In genomic region chr3:50609743-50610085, GRCh38 we compare ENCODE assay signal across 11 cellular contexts. TPM values are rescaled to one million over a fixed set of nuclear protein-coding genes. Genes with fewer than 3 reads are reported as not detected.
DNase-seq lines count a peak whose midpoint lies in the region; ATAC-seq and TF ChIP-seq lines count a peak whose summit lies in the region.
"Had no signal": no experiment of that assay in that cellular context is flagged by ENCODE, and none has a peak within 500 bp of the region (broad histone marks: within the 10 kb centered on the region; RNA-seq: fewer than 3 reads in every experiment).

No MANE protein-coding gene starts in this region.

- intact Hi-C loops in right lobe of liver (cut with DNase I) = loop anchor here in 1 of 2 donors (5.0 kb wide), 1 partner anchor 37 kb away; no protein-coding TSS in a partner anchor

- no peaks in the 10 kb centered on the region for H3K9me3 ChIP-seq in right lobe of liver

- TF ChIP-seq CTCF in right lobe of liver (IDR thresholded peaks at IDR 0.05) = no peak

- ATAC-seq in right lobe of liver = no peak

- POLR2A ChIA-PET in activated CD4-positive, alpha-beta memory T cell treated with anti-CD3 and anti-CD28 coated beads, Interleukin-2, amount 10 ng/mL, durations not matched to agents 7 days and 5 days (lab: Charles Lee) = interaction anchor here (0.9 to 34.1 kb wide), 16 partner anchors 6 to 1678 kb away, joined by 3 to 4963 read pairs (median 8); partner anchors contain the start of genes C3orf18, CISH, CYB561D2 and GLYCTK

- peak overlapping the region; percentile 99 for H3K27ac Mint-ChIP-seq in activated CD4-positive, alpha-beta memory T cell treated with anti-CD3 and anti-CD28 coated beads, Interleukin-2, amount 10 ng/mL, durations not matched to agents 7 days and 5 days

- TF ChIP-seq POLR2A in right lobe of liver (IDR thresholded peaks at IDR 0.05) (no peak), erythroblast (IDR thresholded peaks at IDR 0.05; ENCODE audit: low read length) (no peak)

- no CpG with 5 or more reads among the region's 3 CpGs for WGBS in right lobe of liver (ENCODE audit: insufficient coverage, low coverage, low lambda C conversion rate, missing lambda C conversion rate)

- CTCF ChIA-PET in activated CD4-positive, alpha-beta memory T cell treated with anti-CD3 and anti-CD28 coated beads, Interleukin-2, amount 10 ng/mL, durations not matched to agents 7 days and 5 days (lab: Charles Lee) = interaction anchor here (1.1 to 21.3 kb wide), 9 partner anchors 9 to 780 kb away, joined by 3 to 854 read pairs (median 8); partner anchors contain the start of genes C3orf18, HEMK1 and RASSF1

- no peaks in the 10 kb centered on the region for H3K9me3 Mint-ChIP-seq in activated CD4-positive, alpha-beta memory T cell treated with anti-CD3 and anti-CD28 coated beads, Interleukin-2, amount 10 ng/mL, durations not matched to agents 7 days and 5 days

- peak overlapping the region; percentile 87 to 94 (median 93) for H3K4me3 ChIP-seq in right lobe of liver

- H3K27me3 ChIP-seq in right lobe of liver = no peaks in the 10 kb centered on the region

- H3K4me3 Mint-ChIP-seq in activated CD4-positive, alpha-beta memory T cell treated with anti-CD3 and anti-CD28 coated beads, Interleukin-2, amount 10 ng/mL, durations not matched to agents 7 days and 5 days = peak overlapping the region; percentile 98

- peak; percentile 47 for DNase-seq in activated CD4-positive, alpha-beta T cell treated with anti-CD3 and anti-CD28 coated beads for 48 hours
- DNase-seq in activated CD4-positive, alpha-beta T cell treated with anti-CD3 and anti-CD28 coated beads, Interleukin-2, amount 50 U/mL, for 1 hour = no peak
- DNase-seq in activated CD4-positive, alpha-beta memory T cell treated with anti-CD3 and anti-CD28 coated beads, Interleukin-2, amount 10 ng/mL, durations not matched to agents 7 days and 5 days = no peak
- DNase-seq in right lobe of liver (no peak), SW 1271 (lab: John Stamatoyannopoulos, UW) (no peak), erythroblast (lab: John Stamatoyannopoulos, UW) (no peak), HK-2 (ENCODE audit: unreplicated experiment) (no peak)
- peak; percentile 51 for DNase-seq in stimulated activated CD8-positive, alpha-beta memory T cell treated with anti-CD3 and anti-CD28 coated beads, Interleukin-4, amount 100 ng/mL, for 48 hours
- DNase-seq: hippocampal formation; NK-92 treated with Interleukin-12 subunit alpha and Interleukin-12 subunit beta, amount 100 ng/mL, for 24 hours; trophoblast cell had no signal

- no peaks in the 10 kb centered on the region for H3K27me3 Mint-ChIP-seq in activated CD4-positive, alpha-beta memory T cell treated with anti-CD3 and anti-CD28 coated beads, Interleukin-2, amount 10 ng/mL, durations not matched to agents 7 days and 5 days

- peaks cover 32% of the 10 kb centered on the region for H3K4me1 Mint-ChIP-seq in activated CD4-positive, alpha-beta memory T cell treated with anti-CD3 and anti-CD28 coated beads, Interleukin-2, amount 10 ng/mL, durations not matched to agents 7 days and 5 days

- peaks cover 94% of the 10 kb centered on the region for H3K36me3 Mint-ChIP-seq in activated CD4-positive, alpha-beta memory T cell treated with anti-CD3 and anti-CD28 coated beads, Interleukin-2, amount 10 ng/mL, durations not matched to agents 7 days and 5 days (ENCODE audit: low read depth)

- H3K36me3 ChIP-seq in right lobe of liver = peaks cover 0 to 20% (median 6%) of the 10 kb centered on the region in 4 donors

- H3K27ac ChIP-seq in right lobe of liver = peak overlapping the region; percentile 44 to 97 (median 83)

- peaks cover 0 to 67% (median 29%) of the 10 kb centered on the region in 4 donors for H3K4me1 ChIP-seq in right lobe of liver

RNA-seq across cellular contexts. Expression of gene CISH, which starts 1.9 kb away (rescaled TPM):
- 100 to 1,000 TPM; 328 to 335 TPM for total RNA-seq in activated CD4-positive, alpha-beta memory T cell treated with anti-CD3 and anti-CD28 coated beads, Interleukin-2, amount 10 ng/mL, durations not matched to agents 7 days and 5 days
- total RNA-seq in right lobe of liver = 10 to 100 TPM in 4 of 6 experiments, 1 to 10 TPM in 2; 5.3 to 28.1 (median 17.8) TPM

RNA-seq across cellular contexts. Expression of gene MAPKAPK3, which starts 7.2 kb away (rescaled TPM):
- 100 to 1,000 TPM; 146 to 157 TPM for total RNA-seq in activated CD4-positive, alpha-beta memory T cell treated with anti-CD3 and anti-CD28 coated beads, Interleukin-2, amount 10 ng/mL, durations not matched to agents 7 days and 5 days
- 10 to 100 TPM; 16.6 to 21.4 (median 18.6) TPM for total RNA-seq in right lobe of liver

RNA-seq across cellular contexts. Expression of gene HEMK1, which starts 40.4 kb away (rescaled TPM):
- total RNA-seq in activated CD4-positive, alpha-beta memory T cell treated with anti-CD3 and anti-CD28 coated beads, Interleukin-2, amount 10 ng/mL, durations not matched to agents 7 days and 5 days = 10 to 100 TPM; 49.6 to 50.1 TPM
- total RNA-seq in right lobe of liver = 10 to 100 TPM; 10.5 to 19.4 (median 14.0) TPM

RNA-seq across cellular contexts. Expression of gene C3orf18, which starts 42.2 kb away (rescaled TPM):
- 10 to 100 TPM; 14.6 to 17.5 TPM for total RNA-seq in activated CD4-positive, alpha-beta memory T cell treated with anti-CD3 and anti-CD28 coated beads, Interleukin-2, amount 10 ng/mL, durations not matched to agents 7 days and 5 days
- 1 to 10 TPM; 2.0 to 7.8 (median 2.8) TPM for total RNA-seq in right lobe of liver

Comparison
In these comparisons a context has a peak if more than half of its experiments do, and no peak if none do; other contexts are left out.
1. DNase-seq: peak in activated CD4-positive, alpha-beta T cell treated with anti-CD3 and anti-CD28 coated beads for 48 hours (single experiment) and stimulated activated CD8-positive, alpha-beta memory T cell treated with anti-CD3 and anti-CD28 coated beads, Interleukin-4, amount 100 ng/mL, for 48 hours (single experiment); none in activated CD4-positive, alpha-beta T cell treated with anti-CD3 and anti-CD28 coated beads, Interleukin-2, amount 50 U/mL, for 1 hour (single experiment), activated CD4-positive, alpha-beta memory T cell treated with anti-CD3 and anti-CD28 coated beads, Interleukin-2, amount 10 ng/mL, durations not matched to agents 7 days and 5 days (single experiment), right lobe of liver (0 of 3), SW 1271 (0 of 2), erythroblast (0 of 2) and HK-2 (single experiment).
2. RNA of gene CISH, which starts 1.9 kb away (total RNA-seq): 328 to 335 TPM in activated CD4-positive, alpha-beta memory T cell treated with anti-CD3 and anti-CD28 coated beads, Interleukin-2, amount 10 ng/mL, durations not matched to agents 7 days and 5 days; 5.3 to 28.1 TPM in right lobe of liver; every median in the first group is over 10 times any median in the second.
3. RNA of gene MAPKAPK3, which starts 7.2 kb away (total RNA-seq): 146 to 157 TPM in activated CD4-positive, alpha-beta memory T cell treated with anti-CD3 and anti-CD28 coated beads, Interleukin-2, amount 10 ng/mL, durations not matched to agents 7 days and 5 days; 16.6 to 21.4 TPM in right lobe of liver; every median in the first group is over 4 times any median in the second.